In genomic region chr9:35227283-35227682, GRCh38 we compare ENCODE assay signal across 18 cellular contexts.
"Had no signal": no experiment of that assay in that cellular context is flagged by ENCODE, and none has a peak within 500 bp of the region (broad histone marks: within the 10 kb centered on the region; RNA-seq: fewer than 3 reads in every experiment).

No MANE protein-coding gene starts in this region.

- DNase-seq: activated CD4-positive, alpha-beta T cell treated with anti-CD3 and anti-CD28 coated beads, Interleukin-2, amount 10 ng/mL, durations not matched to agents 7 days and 5 days; activated CD4-positive, CD25-positive, alpha-beta regulatory T cell; activated CD8-positive, alpha-beta memory T cell treated with anti-CD3 and anti-CD28 coated beads for 24 hours; activated naive CD4-positive, alpha-beta T cell treated with anti-CD3 and anti-CD28 coated beads for 36 hours; activated T-cell treated with anti-CD3 and anti-CD28 coated beads for 4 hours; central memory CD4-positive, alpha-beta T cell; effector CD8-positive, alpha-beta T cell; hypothalamus; kidney glomerular epithelial cell; mammary epithelial cell; natural killer cell; occipital lobe; T-helper 17 cell had no signal

- H3K36me3 ChIP-seq: thyroid gland, vagina had no signal

- ATAC-seq: activated T-helper 17 cell treated with anti-CD3 and anti-CD28 coated beads, Interleukin-2, amount 50 U/mL, for 72 hours; natural killer cell; T-helper 17 cell had no signal

- H3K4me1 ChIP-seq: vagina had no signal

- H3K27me3 ChIP-seq: thyroid gland, vagina had no signal

- H3K4me3 ChIP-seq: coronary artery, thyroid gland, vagina had no signal

- H3K27ac ChIP-seq: coronary artery, epithelial cell of prostate, thyroid gland, vagina had no signal

- H3K9me3 ChIP-seq: thyroid gland, vagina had no signal
